ENCODE assay signal across 9 cellular contexts in genomic region chr2:127226520-127227263, GRCh38. TPM values are rescaled to one million over a fixed set of nuclear protein-coding genes. Genes with fewer than 3 reads are reported as not detected.
DNase-seq lines count a peak whose midpoint lies in the region; ATAC-seq, FAIRE-seq and TF ChIP-seq lines count a peak whose summit lies in the region.
"Had no signal": no experiment of that assay in that cellular context is flagged by ENCODE, and none has a peak within 500 bp of the region (broad histone marks: within the 10 kb centered on the region; RNA-seq: fewer than 3 reads in every experiment).

No MANE protein-coding gene starts in this region.

- H3K27ac ChIP-seq in smooth muscle cell (ENCODE audit: low read depth) = peak overlapping the region; percentile 89
- H3K27ac ChIP-seq: BLaER1 had no signal

- H2AFZ ChIP-seq in smooth muscle cell (ENCODE audit: low read depth) = no peak overlapping the region

- H3K27me3 ChIP-seq in endocrine pancreas (ENCODE audit: control insufficient read depth, insufficient read depth, low read length) (peaks cover 3% of the 10 kb centered on the region), smooth muscle cell (ENCODE audit: low read depth) (no peaks in the 10 kb centered on the region)

- H3K9ac ChIP-seq in endocrine pancreas (ENCODE audit: control insufficient read depth, insufficient read depth, low read length) (no peak overlapping the region), smooth muscle cell (ENCODE audit: low read depth) (peak overlapping the region; percentile 80)
- H3K9ac ChIP-seq: BLaER1 had no signal

- no peaks in the 10 kb centered on the region for H3K79me2 ChIP-seq in smooth muscle cell (ENCODE audit: low read depth)

- ATAC-seq in HG02885 (IDR thresholded peaks at IDR 0.05; ENCODE audit: poor library complexity, unreplicated experiment) = peak; percentile 91
- no peak for ATAC-seq in HG02678 (IDR thresholded peaks at IDR 0.05; ENCODE audit: unreplicated experiment)

- H3K4me3 ChIP-seq in endocrine pancreas (ENCODE audit: control insufficient read depth, insufficient read depth, low read length) = peak overlapping the region; percentile 41
- H3K4me3 ChIP-seq in smooth muscle cell = no peak overlapping the region
- H3K4me3 ChIP-seq: BLaER1 had no signal

- 8% methylated on average over 10 of the region's 10 CpGs for WGBS in smooth muscle cell (ENCODE audit: low lambda C conversion rate)

- DNase-seq in SIG-M5 treated with dmso at 0.1 percent for 504 hours (lab: John Stamatoyannopoulos, UW; ENCODE audit: unreplicated experiment) (peak; percentile 84), SIG-M5 (lab: John Stamatoyannopoulos, UW) (no peak), NCI-H69 (lab: John Stamatoyannopoulos, UW) (peak; percentile 46), smooth muscle cell (lab: John Stamatoyannopoulos, UW; ENCODE audit: unreplicated experiment) (no peak), D721Med (ENCODE audit: insufficient read length, low spot score) (no peak)

- H3K36me3 ChIP-seq in endocrine pancreas (ENCODE audit: control insufficient read depth, insufficient read depth, low read length) (no peaks in the 10 kb centered on the region), smooth muscle cell (ENCODE audit: low read depth) (no peaks in the 10 kb centered on the region)
- H3K36me3 ChIP-seq: BLaER1 had no signal

- FAIRE-seq in D721Med (lab: Jason Lieb, UNC) = no peak

- no peak for TF ChIP-seq CTCF in smooth muscle cell (IDR thresholded peaks at IDR 0.05; ENCODE audit: borderline replicate concordance, insufficient read depth, poor library complexity, severe bottlenecking)
- TF ChIP-seq CTCF in D721Med (IDR thresholded peaks at IDR 0.05; ENCODE audit: insufficient read depth, missing control alignments) = no peak

- H3K4me2 ChIP-seq in smooth muscle cell = peak overlapping the region; percentile 69
- H3K4me2 ChIP-seq: BLaER1 had no signal

- H3K9me3 ChIP-seq in endocrine pancreas (ENCODE audit: control insufficient read depth, low read length) = no peaks in the 10 kb centered on the region
- no peaks in the 10 kb centered on the region for H3K9me3 ChIP-seq in smooth muscle cell (replicated peaks; ENCODE audit: low read depth)

- H3K4me1 ChIP-seq in endocrine pancreas (ENCODE audit: control insufficient read depth, insufficient read depth, low read length) (no peaks in the 10 kb centered on the region), smooth muscle cell (ENCODE audit: low read depth) (peaks cover 17% of the 10 kb centered on the region)
- H3K4me1 ChIP-seq: BLaER1 had no signal

- no peaks in the 10 kb centered on the region for H4K20me1 ChIP-seq in smooth muscle cell (ENCODE audit: low read depth)
- H4K20me1 ChIP-seq: BLaER1 had no signal

- H3F3A ChIP-seq in smooth muscle cell (ENCODE audit: low read depth) = peaks cover 15% of the 10 kb centered on the region

RNA-seq across cellular contexts. Expression of gene CYP27C1, which starts 6.6 kb away (rescaled TPM):
- total RNA-seq in smooth muscle cell = 1.1 and 2.0 TPM in 2 replicates
- polyA plus RNA-seq in smooth muscle cell = 3.8 and 5.0 TPM in 2 replicates

Comparison
In these comparisons a context has a peak if more than half of its experiments do, and no peak if none do; other contexts are left out.
1. DNase-seq: peak in SIG-M5 treated with dmso at 0.1 percent for 504 hours (single experiment) and NCI-H69 (single experiment); none in SIG-M5 (single experiment), smooth muscle cell (single experiment) and D721Med (single experiment).